Comparison of ENCODE assay signal across 2 cellular contexts in genomic region chr5:177503351-177504085, GRCh38.
TF ChIP-seq lines count a peak whose summit lies in the region.

No MANE protein-coding gene starts in this region.

TF ChIP-seq in HepG2, 621 proteins besides CTCF, POLR2A, EP300 and RAD21:
- TF ChIP-seq ZNF460 (CRISPR knock-in tag; IDR thresholded peaks at IDR 0.05; ENCODE audit: borderline replicate concordance) (no peak), KAT8 (CRISPR knock-in tag; IDR thresholded peaks at IDR 0.05) (no peak), DPF2 (CRISPR knock-in tag; IDR thresholded peaks at IDR 0.05; ENCODE audit: borderline replicate concordance, low read depth) (no peak), PRMT3 (CRISPR knock-in tag; IDR thresholded peaks at IDR 0.05; ENCODE audit: borderline replicate concordance, low read depth) (no peak), ZSCAN25 (CRISPR knock-in tag; IDR thresholded peaks at IDR 0.05) (no peak), ZC3H13 (CRISPR knock-in tag; IDR thresholded peaks at IDR 0.05) (no peak), SALL2 (CRISPR knock-in tag; IDR thresholded peaks at IDR 0.05) (no peak), ZNF24 (IDR thresholded peaks at IDR 0.05) (no peak)
- TF ChIP-seq, protein P1, sequence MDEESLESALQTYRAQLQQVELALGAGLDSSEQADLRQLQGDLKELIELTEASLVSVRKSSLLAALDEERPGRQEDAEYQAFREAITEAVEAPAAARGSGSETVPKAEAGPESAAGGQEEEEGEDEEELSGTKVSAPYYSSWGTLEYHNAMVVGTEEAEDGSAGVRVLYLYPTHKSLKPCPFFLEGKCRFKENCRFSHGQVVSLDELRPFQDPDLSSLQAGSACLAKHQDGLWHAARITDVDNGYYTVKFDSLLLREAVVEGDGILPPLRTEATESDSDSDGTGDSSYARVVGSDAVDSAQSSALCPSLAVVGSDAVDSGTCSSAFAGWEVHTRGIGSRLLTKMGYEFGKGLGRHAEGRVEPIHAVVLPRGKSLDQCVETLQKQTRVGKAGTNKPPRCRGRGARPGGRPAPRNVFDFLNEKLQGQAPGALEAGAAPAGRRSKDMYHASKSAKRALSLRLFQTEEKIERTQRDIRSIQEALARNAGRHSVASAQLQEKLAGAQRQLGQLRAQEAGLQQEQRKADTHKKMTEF (CRISPR knock-in tag; IDR thresholded peaks at IDR 0.05), result no peak

TF ChIP-seq in WTC11, 78 proteins besides CTCF, POLR2A, EP300 and RAD21:
- no peak for TF ChIP-seq ZNF121 (CRISPR knock-in tag; IDR thresholded peaks at IDR 0.05)
- TF ChIP-seq ZNF219 (CRISPR knock-in tag; IDR thresholded peaks at IDR 0.05; ENCODE audit: borderline replicate concordance), result no peak
- TF ChIP-seq, protein P2, sequence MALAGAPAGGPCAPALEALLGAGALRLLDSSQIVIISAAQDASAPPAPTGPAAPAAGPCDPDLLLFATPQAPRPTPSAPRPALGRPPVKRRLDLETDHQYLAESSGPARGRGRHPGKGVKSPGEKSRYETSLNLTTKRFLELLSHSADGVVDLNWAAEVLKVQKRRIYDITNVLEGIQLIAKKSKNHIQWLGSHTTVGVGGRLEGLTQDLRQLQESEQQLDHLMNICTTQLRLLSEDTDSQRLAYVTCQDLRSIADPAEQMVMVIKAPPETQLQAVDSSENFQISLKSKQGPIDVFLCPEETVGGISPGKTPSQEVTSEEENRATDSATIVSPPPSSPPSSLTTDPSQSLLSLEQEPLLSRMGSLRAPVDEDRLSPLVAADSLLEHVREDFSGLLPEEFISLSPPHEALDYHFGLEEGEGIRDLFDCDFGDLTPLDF (CRISPR knock-in tag; IDR thresholded peaks at IDR 0.05), result no peak
- TF ChIP-seq CREB1 (CRISPR knock-in tag; IDR thresholded peaks at IDR 0.05), result no peak
- TF ChIP-seq ZNF671 (CRISPR knock-in tag; IDR thresholded peaks at IDR 0.05), result no peak
- TF ChIP-seq NFATC4 (CRISPR knock-in tag; IDR thresholded peaks at IDR 0.05), result no peak
- no peak for TF ChIP-seq GTF2I (CRISPR knock-in tag; conservative IDR thresholded peaks at IDR 0.05)
- TF ChIP-seq NR1H2 (CRISPR knock-in tag; IDR thresholded peaks at IDR 0.05), result no peak
- TF ChIP-seq TCF7 (CRISPR knock-in tag; IDR thresholded peaks at IDR 0.05; ENCODE audit: low read depth), result no peak
- no peak for TF ChIP-seq FOXJ3 (CRISPR knock-in tag; IDR thresholded peaks at IDR 0.05; ENCODE audit: borderline replicate concordance)
- TF ChIP-seq, protein P3, sequence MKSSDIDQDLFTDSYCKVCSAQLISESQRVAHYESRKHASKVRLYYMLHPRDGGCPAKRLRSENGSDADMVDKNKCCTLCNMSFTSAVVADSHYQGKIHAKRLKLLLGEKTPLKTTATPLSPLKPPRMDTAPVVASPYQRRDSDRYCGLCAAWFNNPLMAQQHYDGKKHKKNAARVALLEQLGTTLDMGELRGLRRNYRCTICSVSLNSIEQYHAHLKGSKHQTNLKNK (CRISPR knock-in tag; IDR thresholded peaks at IDR 0.05), result no peak
- no peak for TF ChIP-seq ELF4 (CRISPR knock-in tag; IDR thresholded peaks at IDR 0.05; ENCODE audit: low read depth)
- TF ChIP-seq ZNF281 (CRISPR knock-in tag; IDR thresholded peaks at IDR 0.05), result no peak
TF ChIP-seq in WTC11: peak in this region for 0.
